In the genomic region with DNA sequence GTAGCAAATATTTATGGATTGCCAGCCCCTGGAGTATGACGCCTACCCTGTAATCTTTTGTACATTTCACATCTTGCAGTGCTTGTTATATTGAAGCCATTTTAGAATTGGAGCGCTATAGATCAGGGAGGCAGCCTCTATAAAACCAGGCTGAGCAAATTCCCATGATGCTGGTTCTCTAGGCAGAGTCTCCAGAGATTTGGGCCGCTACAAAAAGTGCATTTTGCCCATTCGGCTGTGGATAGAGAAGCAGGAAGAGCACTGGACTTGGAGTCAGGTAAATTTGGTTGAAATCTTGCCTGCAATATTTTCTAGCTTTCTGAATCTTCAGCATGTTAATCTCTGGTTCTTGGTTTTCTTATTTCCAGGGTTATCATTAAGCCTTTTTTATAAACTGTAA, we compare ENCODE assay signal across 10 cellular contexts. TPM values are rescaled to one million over a fixed set of nuclear protein-coding genes. Genes with fewer than 3 reads are reported as not detected.
DNase-seq lines count a peak whose midpoint lies in the region; ATAC-seq, FAIRE-seq and TF ChIP-seq lines count a peak whose summit lies in the region.
"Had no signal": no experiment of that assay in that cellular context is flagged by ENCODE, and none has a peak within 500 bp of the region (broad histone marks: within the 10 kb centered on the region; RNA-seq: fewer than 3 reads in every experiment).

No MANE protein-coding gene starts in this region.

- TF ChIP-seq POLR2A in GM12878 (IDR thresholded peaks at IDR 0.05; ENCODE audit: low read depth, low read length), result no peak

- H3K4me2 ChIP-seq in GM12878 (ENCODE audit: control insufficient read depth, insufficient read depth), result peak overlapping the region; percentile 95

- RAD21 ChIA-PET in GM12878 (lab: Charles Lee; ENCODE audit: unreplicated experiment), result interaction anchor here (0.6 to 1.8 kb wide), 2 partner anchors 22 to 415 kb away, joined by 3 to 6 read pairs; a partner anchor contains a TSS

- FAIRE-seq in GM12878 (lab: Jason Lieb, UNC), result no peak
- FAIRE-seq: pancreas had no signal

- TF ChIP-seq EP300 in GM12878 (IDR thresholded peaks at IDR 0.05; ENCODE audit: borderline replicate concordance in 1 of 2, control insufficient read depth in 1 of 2, low read depth in 2 of 2, low read length in 2 of 2), result no peak

- peaks cover 10% of the 10 kb centered on the region for H4K20me1 ChIP-seq in GM12878 (ENCODE audit: control insufficient read depth, insufficient read depth)

- intact Hi-C loops in GM12878 (cut with micrococcal nuclease; ENCODE audit: unreplicated experiment), result no loop called here
- intact Hi-C loops in head of caudate nucleus (cut with DNase I), result loop anchor here (5.0 kb wide), 1 partner anchor 75 kb away; a partner anchor contains a TSS

- in situ Hi-C loops in GM12878 (cut with MboI), result no loop called here
- in situ Hi-C loops in GM13976 (cut with MboI; ENCODE audit: low sequenced_read_pairs, unreplicated experiment), result no loop called here

- CTCF ChIA-PET in GM12878 (lab: Yijun Ruan, JAX), result interaction anchor here (0.7 to 1.9 kb wide), 9 partner anchors 8 to 410 kb away, joined by 3 to 11 read pairs (median 4); a partner anchor contains a TSS

- TF ChIP-seq RAD21 in GM12878 (IDR thresholded peaks at IDR 0.05; ENCODE audit: insufficient read depth, low read depth, low read length), result no peak

- WGBS in GM12878 (ENCODE audit: insufficient coverage, insufficient replicate concordance, low lambda C conversion rate, missing lambda C conversion rate), result 38% methylated on average over 4 of the region's 4 CpGs

- H3K27ac ChIP-seq in ACC112 (ENCODE audit: low read depth, low read length) (no peak overlapping the region), HL-60 (replicated peaks) (no peak overlapping the region), GM12878 (ENCODE audit: control insufficient read depth, insufficient read depth) (0 out of 2 replicates have a peak overlapping the region, but pooled peaks have one; percentile 13)
- H3K27ac ChIP-seq: pancreas had no signal

- BruUV-seq in GM12878 (replicated peaks; lab: Mats Ljungman, UMichigan), result no TSS peak

- H3K4me3 ChIP-seq in ACC112 (ENCODE audit: low read depth, low read length) (peak overlapping the region; percentile 94), HL-60 (replicated peaks; ENCODE audit: insufficient read depth, low read length) (peak overlapping the region; percentile 79), GM12878 (peak overlapping the region; percentile 97), mononuclear cell (ENCODE audit: low read length) (peak overlapping the region; percentile 97)

- peaks cover 68% of the 10 kb centered on the region for H3K79me2 ChIP-seq in ACC112 (ENCODE audit: control insufficient read depth, insufficient read depth, low read length, unreplicated experiment)
- peaks cover 72% of the 10 kb centered on the region for H3K79me2 ChIP-seq in GM12878 (ENCODE audit: control insufficient read depth, insufficient read depth, low read length)

- H3K9me3 ChIP-seq in GM12878 (replicated peaks; ENCODE audit: control insufficient read depth, insufficient read depth, low read length), result no peaks in the 10 kb centered on the region
- H3K9me3 ChIP-seq in mononuclear cell (ENCODE audit: low read depth, low read length), result no peaks in the 10 kb centered on the region
- H3K9me3 ChIP-seq: pancreas had no signal

- H3K4me1 ChIP-seq in ACC112 (ENCODE audit: control insufficient read depth, insufficient read depth, low read length, unreplicated experiment), result peaks cover 35% of the 10 kb centered on the region
- peaks cover 17% of the 10 kb centered on the region for H3K4me1 ChIP-seq in GM12878 (ENCODE audit: control insufficient read depth, insufficient read depth, low read length)
- peaks cover 66% of the 10 kb centered on the region for H3K4me1 ChIP-seq in mononuclear cell (ENCODE audit: insufficient read depth, low read length)

- H3K36me3 ChIP-seq in ACC112 (ENCODE audit: insufficient read depth, low read length) (peaks cover 34% of the 10 kb centered on the region), GM12878 (ENCODE audit: control insufficient read depth in 2 of 2, insufficient read depth in 2 of 2, low read length in 1 of 2) (peaks cover 0 to 16% of the 10 kb centered on the region in 2 experiments; a peak in 2 of 4 replicates)
- H3K36me3 ChIP-seq: pancreas had no signal

- H3K27me3 ChIP-seq in ACC112 (ENCODE audit: insufficient read depth, low read length) (no peaks in the 10 kb centered on the region), HL-60 (ENCODE audit: insufficient read depth, poor library complexity, severe bottlenecking) (no peaks in the 10 kb centered on the region), GM12878 (replicated peaks in 1 of 2; ENCODE audit: control insufficient read depth in 2 of 2, insufficient read depth in 2 of 2, low read length in 1 of 2) (no peaks in the 10 kb centered on the region), mononuclear cell (ENCODE audit: insufficient read depth, low read length) (no peaks in the 10 kb centered on the region)
- H3K27me3 ChIP-seq: pancreas had no signal

- DNase-seq in HL-60 (ENCODE audit: low read depth in 1 of 2, low spot score in 1 of 2) (no peak), GM12878 (ENCODE audit: low read depth, low spot score) (no peak), DMS79 (lab: John Stamatoyannopoulos, UW) (no peak), GM13976 (ENCODE audit: low spot score) (no peak), head of caudate nucleus (no peak), NCI-H526 treated with DMSO at 0.1 percent for 48 hours (lab: John Stamatoyannopoulos, UW) (no peak)
- DNase-seq: pancreas, RPMI8226 had no signal

- no peak overlapping the region for H2AFZ ChIP-seq in ACC112 (ENCODE audit: low read length, unreplicated experiment)
- H2AFZ ChIP-seq in GM12878 (ENCODE audit: control insufficient read depth, low read depth, low read length), result no peak overlapping the region

- no peak for TF ChIP-seq CTCF in HL-60 (IDR thresholded peaks at IDR 0.05; ENCODE audit: insufficient read depth, low read length)
- no peak for TF ChIP-seq CTCF in GM12878 (IDR thresholded peaks at IDR 0.05 in 2 of 3, conservative IDR thresholded peaks at IDR 0.05 in 1 of 3; ENCODE audit: control insufficient read depth in 2 of 3, extremely low read depth in 1 of 3, insufficient read depth in 1 of 3, low read depth in 3 of 3, low read length in 3 of 3)
- no peak for TF ChIP-seq CTCF in GM13976 (IDR thresholded peaks at IDR 0.05; ENCODE audit: borderline replicate concordance, control extremely low read depth, extremely low read depth, insufficient read depth, missing control alignments)

- ATAC-seq in GM12878, result no peak
- ATAC-seq: pancreas had no signal

- POLR2A ChIA-PET in GM12878 (lab: Charles Lee), result interaction anchor here (1.0 to 2.1 kb wide), 5 partner anchors 13 to 80 kb away, joined by 3 to 6 read pairs (median 4); a partner anchor contains a TSS

- SMC1A ChIA-PET in GM12878 (lab: Charles Lee; ENCODE audit: uncharacterized antibody, unreplicated experiment), result interaction anchor here (0.9 to 2.2 kb wide), 5 partner anchors 10 to 163 kb away, joined by 3 to 10 read pairs (median 4); no protein-coding TSS in a partner anchor

- H3K9ac ChIP-seq in GM12878 (ENCODE audit: control insufficient read depth, insufficient read depth, low read length), result peak overlapping the region; percentile 51; the same call in 1 of the 2 replicates

TF ChIP-seq in GM12878, 131 proteins besides CTCF, POLR2A, EP300 and RAD21 (continues in another document):
- no peak for TF ChIP-seq BACH1 (IDR thresholded peaks at IDR 0.05; ENCODE audit: borderline replicate concordance)
- TF ChIP-seq, protein P1, sequence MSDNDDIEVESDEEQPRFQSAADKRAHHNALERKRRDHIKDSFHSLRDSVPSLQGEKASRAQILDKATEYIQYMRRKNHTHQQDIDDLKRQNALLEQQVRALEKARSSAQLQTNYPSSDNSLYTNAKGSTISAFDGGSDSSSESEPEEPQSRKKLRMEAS (IDR thresholded peaks at IDR 0.05; ENCODE audit: low read depth, low read length), result no peak

RNA-seq across cellular contexts. Expression of a gene that starts 2.0 kb away (rescaled TPM):
- total RNA-seq in GM12878 (2013; cell fraction: nucleolus; rRNA removed), result 50.2 and 53.0 TPM in 2 replicates
- total RNA-seq in GM12878 (2014; rRNA removed) (63.5 and 73.2 TPM in 2 replicates), GM12878 (2014; rRNA removed; fragmentation: Illumina TruSeq; extraction: Trizol) (81.9 and 84.6 TPM in 2 replicates), GM12878 (2021) (185 and 195 TPM in 2 replicates), mononuclear cell (107 TPM)
- polyA plus RNA-seq in GM12878 (2011; ENCODE audit: low read depth), result 74.9 TPM
- polyA plus RNA-seq in GM12878 (2011; rRNA removed) (99.1 and 111 TPM in 2 replicates), GM12878 (2014; fragmentation: Illumina TruSeq; extraction: Trizol) (170 and 195 TPM in 2 replicates), GM12878 (2014; fragmentation: Nextera tagmentation; extraction: Ambion mirVana) (100 to 1,000 TPM; 136 to 153 TPM), GM12878 (2014; rRNA removed) (76.9 and 77.5 TPM in 2 replicates), GM12878 (2016; fragmentation: Nextera tagmentation; extraction: Ambion mirVana) (100 to 1,000 TPM; 307 to 323 TPM)
- 51.3 and 64.8 TPM in 2 replicates for polyA plus RNA-seq in GM12878 (2011; cell fraction: cytosol; rRNA removed)
- polyA plus RNA-seq in GM12878 (2011; cell fraction: nucleus; rRNA removed), result 33.8 and 45.5 TPM in 2 replicates
- 91.9 and 107 TPM in 2 replicates for polyA plus RNA-seq in GM12878 (2012)
- polyA minus RNA-seq in GM12878 (2011; rRNA and poly(A)+ RNA removed), result 38.3 and 45.1 TPM in 2 replicates
- 26.9 and 33.3 TPM in 2 replicates for polyA minus RNA-seq in GM12878 (2011; cell fraction: cytosol; rRNA and poly(A)+ RNA removed)
- 16.7 and 24.7 TPM in 2 replicates for polyA minus RNA-seq in GM12878 (2011; cell fraction: nucleus; rRNA and poly(A)+ RNA removed)

RNA-seq across cellular contexts. Expression of a gene that starts 22.4 kb away (rescaled TPM):
- total RNA-seq in GM12878 (2013; cell fraction: nucleolus; rRNA removed), result 156 and 164 TPM in 2 replicates
- 9.8 and 14.2 TPM in 2 replicates for total RNA-seq in GM12878 (2014; rRNA removed)
- 9.5 and 11.1 TPM in 2 replicates for total RNA-seq in GM12878 (2014; rRNA removed; fragmentation: Illumina TruSeq; extraction: Trizol)
- 29.0 and 35.0 TPM in 2 replicates for total RNA-seq in GM12878 (2021)
- polyA plus RNA-seq in GM12878 (2011; ENCODE audit: low read depth), result 26.7 TPM
- polyA plus RNA-seq in GM12878 (2011; rRNA removed), result 57.7 and 66.8 TPM in 2 replicates
- 61.4 and 79.4 TPM in 2 replicates for polyA plus RNA-seq in GM12878 (2011; cell fraction: cytosol; rRNA removed)
- polyA plus RNA-seq in GM12878 (2011; cell fraction: nucleus; rRNA removed), result 337 and 458 TPM in 2 replicates
- 36.5 and 38.1 TPM in 2 replicates for polyA plus RNA-seq in GM12878 (2012)
- polyA plus RNA-seq in GM12878 (2014; fragmentation: Illumina TruSeq; extraction: Trizol), result 20.8 and 31.7 TPM in 2 replicates
- polyA plus RNA-seq in GM12878 (2014; fragmentation: Nextera tagmentation; extraction: Ambion mirVana), result 1 to 10 TPM; 6.1 to 7.1 TPM
- polyA plus RNA-seq in GM12878 (2014; rRNA removed), result 60.8 and 69.2 TPM in 2 replicates
- polyA plus RNA-seq in GM12878 (2016; fragmentation: Nextera tagmentation; extraction: Ambion mirVana), result 1 to 10 TPM; 7.8 to 8.6 TPM
- 14.6 and 22.4 TPM in 2 replicates for polyA minus RNA-seq in GM12878 (2011; rRNA and poly(A)+ RNA removed)
- polyA minus RNA-seq in GM12878 (2011; cell fraction: cytosol; rRNA and poly(A)+ RNA removed), result 5.7 and 7.5 TPM in 2 replicates
- 28.2 and 46.6 TPM in 2 replicates for polyA minus RNA-seq in GM12878 (2011; cell fraction: nucleus; rRNA and poly(A)+ RNA removed)
- 6.6 TPM for total RNA-seq in mononuclear cell
